19 cellular contexts compared by ENCODE assay signal in genomic region chr2:28401948-28402550, GRCh38. TPM values are rescaled to one million over a fixed set of nuclear protein-coding genes. Genes with fewer than 3 reads are reported as not detected.
DNase-seq lines count a peak whose midpoint lies in the region; ATAC-seq, FAIRE-seq and TF ChIP-seq lines count a peak whose summit lies in the region.
"Had no signal": no experiment of that assay in that cellular context is flagged by ENCODE, and none has a peak within 500 bp of the region (broad histone marks: within the 10 kb centered on the region; RNA-seq: fewer than 3 reads in every experiment).

No MANE protein-coding gene starts in this region.

- H3K9me3 ChIP-seq in CD8-positive, alpha-beta memory T cell (ENCODE audit: low read length), result no peaks in the 10 kb centered on the region
- H3K9me3 ChIP-seq in astrocyte (ENCODE audit: insufficient read depth, low read depth, low read length) (no peaks in the 10 kb centered on the region), trophoblast cell (ENCODE audit: insufficient read depth, low read depth, low read length) (no peaks in the 10 kb centered on the region), mucosa of descending colon (no peaks in the 10 kb centered on the region)
- H3K9me3 ChIP-seq: prostate gland had no signal

- H3K18ac ChIP-seq in trophoblast cell (ENCODE audit: low read length), result no peak overlapping the region

- H3K36me3 ChIP-seq in CD8-positive, alpha-beta memory T cell (ENCODE audit: insufficient read depth, low read length), result peaks cover 10% of the 10 kb centered on the region
- H3K36me3 ChIP-seq in astrocyte (ENCODE audit: insufficient read depth, low read length), result peaks cover 32% of the 10 kb centered on the region
- peaks cover 47 to 66% of the 10 kb centered on the region in 2 experiments for H3K36me3 ChIP-seq in trophoblast cell (ENCODE audit: control insufficient read depth in 1 of 2, insufficient read depth in 2 of 2, low read length in 2 of 2)
- H3K36me3 ChIP-seq in mucosa of descending colon (ENCODE audit: low read depth), result peaks cover 7% of the 10 kb centered on the region

- H3K4me3 ChIP-seq in CD8-positive, alpha-beta memory T cell (ENCODE audit: low read length), result no peak overlapping the region
- no peak overlapping the region for H3K4me3 ChIP-seq in astrocyte (ENCODE audit: insufficient read depth, low read depth, low read length)
- no peak overlapping the region for H3K4me3 ChIP-seq in trophoblast cell (ENCODE audit: low read depth, low read length)
- no peak overlapping the region for H3K4me3 ChIP-seq in mucosa of descending colon
- H3K4me3 ChIP-seq: prostate gland, SK-N-MC had no signal

- peaks cover 6% of the 10 kb centered on the region for H3K79me1 ChIP-seq in trophoblast cell (ENCODE audit: low read length)

- no peaks in the 10 kb centered on the region for H3K27me3 Mint-ChIP-seq in activated CD8-positive, alpha-beta memory T cell treated with anti-CD3 and anti-CD28 coated beads, Interleukin-2, amount 10 ng/mL, durations not matched to agents 7 days and 5 days
- H3K27me3 Mint-ChIP-seq in CD8-positive, alpha-beta memory T cell, result no peaks in the 10 kb centered on the region
- H3K27me3 Mint-ChIP-seq in astrocyte (ENCODE audit: low read depth, unreplicated experiment), result no peaks in the 10 kb centered on the region
- H3K27me3 Mint-ChIP-seq: stimulated activated memory B cell treated with anti-CD40 and anti-IgM and Interleukin-4, amounts not matched to agents 10 μg/mL and 1 μg/mL and 100 μg/mL, for 72 hours had no signal

- peaks cover 82% of the 10 kb centered on the region for H3K4me1 Mint-ChIP-seq in activated CD8-positive, alpha-beta memory T cell treated with anti-CD3 and anti-CD28 coated beads, Interleukin-2, amount 10 ng/mL, durations not matched to agents 7 days and 5 days
- H3K4me1 Mint-ChIP-seq in CD8-positive, alpha-beta memory T cell, result peaks cover 64 to 69% (median 66%) of the 10 kb centered on the region in 3 donors
- peaks cover 78% of the 10 kb centered on the region for H3K4me1 Mint-ChIP-seq in astrocyte (ENCODE audit: low read depth, unreplicated experiment)

- no peaks in the 10 kb centered on the region for H3K9me3 Mint-ChIP-seq in activated CD8-positive, alpha-beta memory T cell treated with anti-CD3 and anti-CD28 coated beads, Interleukin-2, amount 10 ng/mL, durations not matched to agents 7 days and 5 days (ENCODE audit: low read depth)
- H3K9me3 Mint-ChIP-seq in CD8-positive, alpha-beta memory T cell, result no peaks in the 10 kb centered on the region
- no peaks in the 10 kb centered on the region for H3K9me3 Mint-ChIP-seq in astrocyte (ENCODE audit: unreplicated experiment)
- H3K9me3 Mint-ChIP-seq: activated T-helper 1 cell treated with anti-CD3 and anti-CD28 coated beads, Interleukin-12 subunit alpha, Interleukin-12 subunit beta, Interleukin-2, Interleukin-4 antibody, amounts not matched to agents 30 ng/mL and 10 ng/mL and 1 ng/mL, durations not matched to agents 14 hours and 24 hours and 36 hours; stimulated activated memory B cell treated with anti-CD40 and anti-IgM and Interleukin-4, amounts not matched to agents 10 μg/mL and 1 μg/mL and 100 μg/mL, for 72 hours had no signal

- H3K23ac ChIP-seq in trophoblast cell (ENCODE audit: low read length), result no peak overlapping the region

- H3K4ac ChIP-seq in trophoblast cell (ENCODE audit: low read depth, low read length), result peak overlapping the region; percentile 43

- no peak overlapping the region for H3K27ac ChIP-seq in CD8-positive, alpha-beta memory T cell (ENCODE audit: low read depth, low read length)
- no peak overlapping the region for H3K27ac ChIP-seq in astrocyte (ENCODE audit: low read depth, low read length)
- no peak overlapping the region for H3K27ac ChIP-seq in trophoblast cell (ENCODE audit: low read depth, low read length)
- H3K27ac ChIP-seq in substantia nigra (ENCODE audit: low read depth, low read length, poor library complexity, severe bottlenecking), result no peak overlapping the region
- H3K27ac ChIP-seq: prostate gland, SK-N-MC had no signal

- POLR2A ChIA-PET in CD8-positive, alpha-beta memory T cell (lab: Charles Lee), result no interaction called here

- no peak overlapping the region for H2BK120ac ChIP-seq in trophoblast cell (ENCODE audit: insufficient read depth, low read length, poor library complexity)

- no peak overlapping the region for H3K14ac ChIP-seq in trophoblast cell (ENCODE audit: low read length)

- H2AFZ ChIP-seq in astrocyte (ENCODE audit: low read depth, low read length) (no peak overlapping the region), trophoblast cell (ENCODE audit: insufficient read depth, low read length, poor library complexity) (no peak overlapping the region)

- H3K4me3 Mint-ChIP-seq in activated CD8-positive, alpha-beta memory T cell treated with anti-CD3 and anti-CD28 coated beads, Interleukin-2, amount 10 ng/mL, durations not matched to agents 7 days and 5 days, result no peak overlapping the region
- peak overlapping the region in 4 of 7 donors; percentile 14 to 54 (median 32) for H3K4me3 Mint-ChIP-seq in CD8-positive, alpha-beta memory T cell
- peak overlapping the region; percentile 41 for H3K4me3 Mint-ChIP-seq in astrocyte (ENCODE audit: unreplicated experiment)
- H3K4me3 Mint-ChIP-seq: activated T-helper 1 cell treated with anti-CD3 and anti-CD28 coated beads, Interleukin-12 subunit alpha, Interleukin-12 subunit beta, Interleukin-2, Interleukin-4 antibody, amounts not matched to agents 30 ng/mL and 10 ng/mL and 1 ng/mL, durations not matched to agents 14 hours and 24 hours and 36 hours; stimulated activated memory B cell treated with anti-CD40 and anti-IgM and Interleukin-4, amounts not matched to agents 10 μg/mL and 1 μg/mL and 100 μg/mL, for 72 hours had no signal

- ATAC-seq in activated CD8-positive, alpha-beta memory T cell treated with anti-CD3 and anti-CD28 coated beads, Interleukin-2, amount 10 ng/mL, durations not matched to agents 7 days and 5 days, result no peak
- ATAC-seq in mucosa of descending colon, result no peak
- ATAC-seq: PC-3; stimulated activated memory B cell treated with anti-CD40 and anti-IgM and Interleukin-4, amounts not matched to agents 10 μg/mL and 1 μg/mL and 100 μg/mL, for 72 hours had no signal

- no peak for FAIRE-seq in astrocyte (lab: Jason Lieb, UNC)

- H2BK5ac ChIP-seq in trophoblast cell (ENCODE audit: low read depth, low read length, poor library complexity), result no peak overlapping the region

- peak overlapping the region; percentile 18 for H3K27ac Mint-ChIP-seq in activated CD8-positive, alpha-beta memory T cell treated with anti-CD3 and anti-CD28 coated beads, Interleukin-2, amount 10 ng/mL, durations not matched to agents 7 days and 5 days
- peak overlapping the region in 6 of 8 donors; percentile 31 to 96 (median 78) for H3K27ac Mint-ChIP-seq in CD8-positive, alpha-beta memory T cell
- H3K27ac Mint-ChIP-seq in astrocyte (ENCODE audit: unreplicated experiment), result peak overlapping the region; percentile 26
- H3K27ac Mint-ChIP-seq: activated T-helper 1 cell treated with anti-CD3 and anti-CD28 coated beads, Interleukin-12 subunit alpha, Interleukin-12 subunit beta, Interleukin-2, Interleukin-4 antibody, amounts not matched to agents 30 ng/mL and 10 ng/mL and 1 ng/mL, durations not matched to agents 14 hours and 24 hours and 36 hours; stimulated activated memory B cell treated with anti-CD40 and anti-IgM and Interleukin-4, amounts not matched to agents 10 μg/mL and 1 μg/mL and 100 μg/mL, for 72 hours had no signal

- H3K9ac ChIP-seq in astrocyte (ENCODE audit: low read length) (no peak overlapping the region), trophoblast cell (ENCODE audit: low read length) (no peak overlapping the region)

- H3K79me2 ChIP-seq in astrocyte (ENCODE audit: insufficient read depth, low read length) (peaks cover 100% of the 10 kb centered on the region), trophoblast cell (ENCODE audit: control insufficient read depth, insufficient read depth, low read length, poor library complexity) (peaks cover 24% of the 10 kb centered on the region)

- WGBS in trophoblast cell (ENCODE audit: extremely low coverage, insufficient coverage, insufficient read length), result no CpG with 5 or more reads among the region's 6 CpGs

- no peak for DNase-seq in activated CD8-positive, alpha-beta memory T cell treated with anti-CD3 and anti-CD28 coated beads, Interleukin-2, amount 10 ng/mL, durations not matched to agents 7 days and 5 days
- no peak for DNase-seq in activated CD8-positive, alpha-beta memory T cell treated with anti-CD3 and anti-CD28 coated beads, Interleukin-2, amount 50 U/mL, for 48 hours
- DNase-seq in CD8-positive, alpha-beta memory T cell, result peak in 1 of 5 donors; percentile 26
- no peak for DNase-seq in astrocyte (ENCODE audit: low read depth)
- no peak for DNase-seq in trophoblast cell
- no peak for DNase-seq in substantia nigra (lab: John Stamatoyannopoulos, UW)
- DNase-seq in mucosa of descending colon, result no peak
- DNase-seq in pons (ENCODE audit: low spot score), result no peak
- DNase-seq: activated CD4-positive, alpha-beta T cell treated with anti-CD3 and anti-CD28 coated beads for 48 hours; amniotic stem cell; cerebellar nuclear complex; COR-L47; islet precursor cell; NCI-H1694; PC-3 had no signal

- no peak overlapping the region for H4K91ac ChIP-seq in trophoblast cell (ENCODE audit: low read depth, low read length)

- TF ChIP-seq CTCF in astrocyte (IDR thresholded peaks at IDR 0.05; ENCODE audit: insufficient read depth, low read depth, low read length) (no peak), mucosa of descending colon (IDR thresholded peaks at IDR 0.05) (no peak)

- peaks cover 56% of the 10 kb centered on the region for H3K36me3 Mint-ChIP-seq in activated CD8-positive, alpha-beta memory T cell treated with anti-CD3 and anti-CD28 coated beads, Interleukin-2, amount 10 ng/mL, durations not matched to agents 7 days and 5 days
- peaks cover 0 to 71% (median 2%) of the 10 kb centered on the region in 3 donors for H3K36me3 Mint-ChIP-seq in CD8-positive, alpha-beta memory T cell
- H3K36me3 Mint-ChIP-seq in astrocyte (ENCODE audit: low read depth, unreplicated experiment), result peaks cover 36% of the 10 kb centered on the region

- H4K20me1 ChIP-seq in astrocyte (ENCODE audit: insufficient read depth, low read length), result peaks cover 97% of the 10 kb centered on the region

- intact Hi-C loops in mucosa of descending colon (cut with DNase I, micrococcal nuclease), result no loop called here

- H3K27me3 ChIP-seq in CD8-positive, alpha-beta memory T cell (ENCODE audit: insufficient read depth, low read length, poor library complexity, severe bottlenecking), result no peaks in the 10 kb centered on the region
- H3K27me3 ChIP-seq in astrocyte (ENCODE audit: insufficient read depth, low read length) (no peaks in the 10 kb centered on the region), trophoblast cell (ENCODE audit: insufficient read depth, low read length) (no peaks in the 10 kb centered on the region)

- no peak overlapping the region for H2BK12ac ChIP-seq in trophoblast cell (ENCODE audit: low read length)

- no peak overlapping the region for H4K12ac ChIP-seq in trophoblast cell (ENCODE audit: low read depth, low read length)

- H3K4me2 ChIP-seq in astrocyte (ENCODE audit: low read length) (no peak overlapping the region), trophoblast cell (ENCODE audit: low read length) (no peak overlapping the region)

- no peak overlapping the region for H4K8ac ChIP-seq in trophoblast cell (ENCODE audit: low read depth, low read length)

- no peak overlapping the region for H2AK5ac ChIP-seq in trophoblast cell (ENCODE audit: low read length)

- CTCF ChIA-PET in activated CD8-positive, alpha-beta memory T cell treated with anti-CD3 and anti-CD28 coated beads, Interleukin-2, amount 10 ng/mL, durations not matched to agents 7 days and 5 days (lab: Charles Lee), result interaction anchor here (1.0 to 1.8 kb wide), 4 partner anchors 165 to 698 kb away, joined by 3 to 5 read pairs (median 4); no protein-coding TSS in a partner anchor
- CTCF ChIA-PET in CD8-positive, alpha-beta memory T cell (lab: Charles Lee), result interaction anchor here (0.9 to 3.9 kb wide), 5 partner anchors 8 to 698 kb away, joined by 3 to 14 read pairs (median 3); no protein-coding TSS in a partner anchor

- peaks cover 34% of the 10 kb centered on the region for H3K4me1 ChIP-seq in CD8-positive, alpha-beta memory T cell (ENCODE audit: insufficient read depth, low read length)
- peaks cover 67% of the 10 kb centered on the region for H3K4me1 ChIP-seq in astrocyte (ENCODE audit: insufficient read depth, low read length)
- H3K4me1 ChIP-seq in trophoblast cell (ENCODE audit: control insufficient read depth in 1 of 2, insufficient read depth in 2 of 2, low read length in 2 of 2), result peaks cover 6 to 21% of the 10 kb centered on the region in 2 experiments
- H3K4me1 ChIP-seq in mucosa of descending colon (ENCODE audit: low read depth), result peaks cover 69% of the 10 kb centered on the region

RNA-seq across cellular contexts. Expression of gene FOSL2, which starts 9.4 kb away (rescaled TPM):
- total RNA-seq in activated CD8-positive, alpha-beta memory T cell treated with anti-CD3 and anti-CD28 coated beads, Interleukin-2, amount 10 ng/mL, durations not matched to agents 7 days and 5 days, result 10 to 100 TPM; 56.2 to 75.7 TPM
- total RNA-seq in CD8-positive, alpha-beta memory T cell, result 10 to 100 TPM; 46.2 to 47.3 TPM
- 14.1 TPM for polyA plus RNA-seq in CD8-positive, alpha-beta memory T cell
- total RNA-seq in astrocyte, result 156 and 158 TPM in 2 replicates
- polyA plus RNA-seq in trophoblast cell (2013), result 25.9 and 27.5 TPM in 2 replicates
- 100 to 1,000 TPM; 160 to 166 (median 162) TPM for total RNA-seq in mucosa of descending colon

Comparison
In these comparisons a context has a peak if more than half of its experiments do, and no peak if none do; other contexts are left out.
1. H3K27ac Mint-ChIP-seq: peak in every context shown above with its lines; median percentile 78 in CD8-positive, alpha-beta memory T cell; 26 in astrocyte; 18 in activated CD8-positive, alpha-beta memory T cell treated with anti-CD3 and anti-CD28 coated beads, Interleukin-2, amount 10 ng/mL, durations not matched to agents 7 days and 5 days.